Comparison of ENCODE assay signal across 11 cellular contexts in the genomic region with DNA sequence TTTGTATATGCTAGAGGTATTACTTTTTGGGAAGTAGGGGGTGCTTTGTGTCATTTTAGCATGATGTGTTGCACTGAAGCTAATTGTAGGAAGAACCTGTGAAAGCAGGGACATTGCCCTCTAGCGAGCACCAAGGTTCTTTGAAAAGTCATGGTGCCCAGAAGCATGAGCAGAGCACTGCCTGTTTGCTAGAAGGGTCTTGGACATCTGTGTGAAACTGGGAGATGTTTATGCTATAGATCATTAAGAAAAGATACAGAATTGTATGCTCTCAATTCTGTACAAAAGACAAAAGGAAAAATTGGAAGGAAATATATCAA. TPM values are rescaled to one million over a fixed set of nuclear protein-coding genes. Genes with fewer than 3 reads are reported as not detected.
DNase-seq lines count a peak whose midpoint lies in the region; ATAC-seq and TF ChIP-seq lines count a peak whose summit lies in the region.
"Had no signal": no experiment of that assay in that cellular context is flagged by ENCODE, and none has a peak within 500 bp of the region (broad histone marks: within the 10 kb centered on the region; RNA-seq: fewer than 3 reads in every experiment).

No MANE protein-coding gene starts in this region.

- TF ChIP-seq CTCF in osteocyte (IDR thresholded peaks at IDR 0.05), result peak; percentile 18
- TF ChIP-seq CTCF in adrenal gland (IDR thresholded peaks at IDR 0.05), result no peak

- intact Hi-C loops in adrenal gland (cut with DNase I), result no loop called here

- DNase-seq in SIG-M5 treated with dmso at 0.1 percent for 504 hours (lab: John Stamatoyannopoulos, UW; ENCODE audit: unreplicated experiment) (peak; percentile 15), SIG-M5 (lab: John Stamatoyannopoulos, UW) (no peak), SK-MEL-5 (ENCODE audit: low read depth, low spot score) (peak; percentile 55), osteocyte (ENCODE audit: extremely low spot score, unreplicated experiment) (no peak), UCSD-AML1 (lab: John Stamatoyannopoulos, UW; ENCODE audit: unreplicated experiment) (no peak), adrenal gland (no peak)
- DNase-seq in stimulated activated CD4-positive, alpha-beta T cell treated with anti-CD3 and anti-CD28 coated beads, Interleukin-15, amount 100 ng/mL, for 24 hours, result no peak
- DNase-seq: NCI-H446 treated with DMSO at 0.1 percent for 48 hours had no signal

- H3K4me3 ChIP-seq in adrenal gland, result no peak overlapping the region
- H3K4me3 ChIP-seq: BLaER1 had no signal

- no peaks in the 10 kb centered on the region for H3K9me3 Mint-ChIP-seq in osteocyte (ENCODE audit: unreplicated experiment)

- H3K27me3 Mint-ChIP-seq in osteocyte (ENCODE audit: unreplicated experiment), result peaks cover 2% of the 10 kb centered on the region

- in situ Hi-C loops in SK-MEL-5 (cut with HindIII; ENCODE audit: low pct_unique_long_range_greater_than_20kb, low sequenced_read_pairs), result no loop called here

- H3K36me3 ChIP-seq in adrenal gland (replicated peaks in 1 of 2), result no peaks in the 10 kb centered on the region
- H3K36me3 ChIP-seq: BLaER1 had no signal

- no peaks in the 10 kb centered on the region for H3K9me3 ChIP-seq in adrenal gland (replicated peaks in 1 of 3)
- H3K9me3 ChIP-seq: BLaER1 had no signal

- no peak overlapping the region for H3K27ac ChIP-seq in adrenal gland
- H3K27ac ChIP-seq: BLaER1 had no signal

- H3K27ac Mint-ChIP-seq in osteocyte (ENCODE audit: unreplicated experiment), result no peak overlapping the region

- peak; percentile 53 for ATAC-seq in HG02678 (IDR thresholded peaks at IDR 0.05; ENCODE audit: unreplicated experiment)

- TF ChIP-seq POLR2A in adrenal gland (IDR thresholded peaks at IDR 0.05), result no peak

- peaks cover 3% of the 10 kb centered on the region for H3K4me1 Mint-ChIP-seq in osteocyte (ENCODE audit: unreplicated experiment)

- no peaks in the 10 kb centered on the region for H3K27me3 ChIP-seq in adrenal gland

- H3K4me3 Mint-ChIP-seq in osteocyte (ENCODE audit: unreplicated experiment), result no peak overlapping the region

- WGBS in adrenal gland, 4 donors, result 50 to 100% (median 69%) methylated on average over 1 of the region's 1 CpG

- H3K36me3 Mint-ChIP-seq in osteocyte (ENCODE audit: unreplicated experiment), result no peaks in the 10 kb centered on the region

- H3K4me1 ChIP-seq in adrenal gland (replicated peaks in 1 of 2), result no peaks in the 10 kb centered on the region
- H3K4me1 ChIP-seq: BLaER1 had no signal

RNA-seq across cellular contexts. Expression of a gene that starts 14.7 kb away (rescaled TPM):
- total RNA-seq in SK-MEL-5 (2014; rRNA removed; shearing (Covaris generic)), result 0.77 and 0.92 TPM in 2 replicates
- polyA plus RNA-seq in SK-MEL-5 (2015; cell fraction: cytosol; rRNA removed), result 0.18 and 0.55 TPM in 2 replicates
- polyA plus RNA-seq in SK-MEL-5 (2015; cell fraction: nucleus; rRNA removed), result 0.33 and 0.60 TPM in 2 replicates
- total RNA-seq in osteocyte (4.0 and 4.7 TPM in 2 replicates), adrenal gland (under 1 TPM in 5 of 8 donors, not detected in 3; 0.11 to 0.85 (median 0.27) TPM)
- polyA plus RNA-seq in adrenal gland, result under 1 TPM in 2 of 3 donors, not detected in 1; 0.07 to 0.15 TPM

RNA-seq across cellular contexts. Expression of a gene that starts 29.2 kb away (rescaled TPM):
- 0.40 TPM in 1 of 2 replicates, not detected in the other for total RNA-seq in SK-MEL-5 (2014; rRNA removed; shearing (Covaris generic))
- 0.13 and 0.18 TPM in 2 replicates for polyA plus RNA-seq in SK-MEL-5 (2015; cell fraction: cytosol; rRNA removed)
- 0.27 TPM in 1 of 2 replicates, not detected in the other for polyA plus RNA-seq in SK-MEL-5 (2015; cell fraction: nucleus; rRNA removed)
- total RNA-seq in osteocyte, result not detected in 2 replicates
- not detected for total RNA-seq in adrenal gland
- under 1 TPM in 2 of 3 donors, not detected in 1; 0.07 to 0.32 TPM for polyA plus RNA-seq in adrenal gland
- total RNA-seq: dermis microvascular lymphatic vessel endothelial cell had no signal

Comparison
In these comparisons a context has a peak if more than half of its experiments do, and no peak if none do; other contexts are left out.
1. DNase-seq: peak in SIG-M5 treated with dmso at 0.1 percent for 504 hours (single experiment) and SK-MEL-5 (single experiment); none in SIG-M5 (single experiment), osteocyte (single experiment), UCSD-AML1 (single experiment), adrenal gland (0 of 7) and stimulated activated CD4-positive, alpha-beta T cell treated with anti-CD3 and anti-CD28 coated beads, Interleukin-15, amount 100 ng/mL, for 24 hours (single experiment).